ENCODE assay signal across 22 cellular contexts in the genomic region with DNA sequence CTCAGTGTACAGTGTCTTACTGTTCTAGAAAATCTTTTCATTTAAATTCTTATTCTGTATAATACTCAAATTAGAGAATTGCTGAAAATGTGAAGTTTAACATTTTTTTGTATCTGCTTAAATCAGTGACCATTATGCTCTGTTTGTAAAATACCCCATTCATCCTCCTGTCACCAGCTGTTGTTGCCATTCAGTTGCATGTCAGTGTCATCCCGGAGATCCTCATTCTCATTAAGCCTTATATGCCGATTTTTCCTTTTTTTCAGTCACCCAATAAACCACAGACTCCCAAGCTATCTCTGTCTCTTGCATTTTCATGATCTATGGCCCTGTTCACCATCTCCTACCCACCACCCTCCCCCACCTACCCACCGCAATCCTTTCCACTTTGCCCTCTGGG.
"Had no signal": no experiment of that assay in that cellular context is flagged by ENCODE, and none has a peak within 500 bp of the region (broad histone marks: within the 10 kb centered on the region; RNA-seq: fewer than 3 reads in every experiment).

No MANE protein-coding gene starts in this region.

- H2AFZ ChIP-seq: hepatocyte, neural progenitor cell, parathyroid adenoma had no signal

- ATAC-seq: mucosa of descending colon; naive thymus-derived CD4-positive, alpha-beta T cell; psoas muscle; right cardiac atrium; stimulated activated naive B cell treated with anti-CD40 and anti-IgM and Interleukin-4, amounts not matched to agents 10 μg/mL and 1 μg/mL and 100 μg/mL, for 72 hours had no signal

- H3K9ac ChIP-seq: neural progenitor cell, parathyroid adenoma had no signal

- H3K27me3 ChIP-seq: hepatocyte, neural progenitor cell, testis, tibial artery, upper lobe of left lung had no signal

- H3K79me2 ChIP-seq: hepatocyte, parathyroid adenoma had no signal

- H3K4me3 ChIP-seq: coronary artery, hepatocyte, lung, mucosa of descending colon, neural progenitor cell, psoas muscle, testis, tibial artery, upper lobe of left lung had no signal

- H3K4me1 ChIP-seq: parathyroid adenoma, psoas muscle had no signal

- H3K4me2 ChIP-seq: hepatocyte, neural progenitor cell had no signal

- DNase-seq: dermis blood vessel endothelial cell; head of caudate nucleus; kidney; mesenchymal stem cell; mucosa of descending colon; naive thymus-derived CD4-positive, alpha-beta T cell; psoas muscle; right cardiac atrium; small intestine; stimulated activated CD4-positive, alpha-beta T cell treated with anti-CD3 and anti-CD28 coated beads, Interleukin-15, amount 100 ng/mL, for 24 hours; stimulated activated CD4-positive, alpha-beta T cell treated with anti-CD3 and anti-CD28 coated beads, Interleukin-2, amount 100 ng/mL, for 48 hours; stimulated activated naive B cell treated with anti-CD40 and anti-IgM and Interleukin-4, amounts not matched to agents 10 μg/mL and 1 μg/mL and 100 μg/mL, for 72 hours; testis; tibial artery; upper lobe of left lung had no signal

- H3K9me3 ChIP-seq: mucosa of descending colon, psoas muscle, testis, tibial artery, upper lobe of left lung had no signal

- H3K27ac ChIP-seq: coronary artery, hepatocyte, neural progenitor cell, parathyroid adenoma, psoas muscle, testis, tibial artery, upper lobe of left lung had no signal

- FAIRE-seq: frontal cortex, kidney, small intestine, urothelium cell line had no signal
